In genomic region chr15:88454867-88455810, GRCh38 we compare ENCODE assay signal across 8 cellular contexts. TPM values are rescaled to one million over a fixed set of nuclear protein-coding genes. Genes with fewer than 3 reads are reported as not detected.
DNase-seq lines count a peak whose midpoint lies in the region; ATAC-seq and TF ChIP-seq lines count a peak whose summit lies in the region.

No MANE protein-coding gene starts in this region.

- TF ChIP-seq CTCF in epithelial cell of proximal tubule (conservative IDR thresholded peaks at IDR 0.05; ENCODE audit: low read depth, low read length) (peak; percentile 83), uterus (IDR thresholded peaks at IDR 0.05) (peak; percentile 33 to 60 (median 46))

- no peaks in the 10 kb centered on the region for H3K36me3 ChIP-seq in uterus

- H3K36me3 Mint-ChIP-seq in naive thymus-derived CD8-positive, alpha-beta T cell: peaks cover 0 to 31% (median 7%) of the 10 kb centered on the region in 3 donors

- H3K4me1 ChIP-seq in uterus: no peaks in the 10 kb centered on the region

- H3K4me1 Mint-ChIP-seq in naive thymus-derived CD8-positive, alpha-beta T cell: peaks cover 5 to 15% (median 9%) of the 10 kb centered on the region in 4 donors

- H3K4me3 Mint-ChIP-seq in naive thymus-derived CD8-positive, alpha-beta T cell: no peak overlapping the region

- ATAC-seq in GM19395 (IDR thresholded peaks at IDR 0.05; ENCODE audit: unreplicated experiment) (peak; percentile 95), HG03354 (IDR thresholded peaks at IDR 0.05; ENCODE audit: poor library complexity, severe bottlenecking, unreplicated experiment) (peak; percentile 97)
- ATAC-seq in naive thymus-derived CD8-positive, alpha-beta T cell: peak; percentile 77 to 81

- H3K27ac Mint-ChIP-seq in naive thymus-derived CD8-positive, alpha-beta T cell: peak overlapping the region in 6 of 10 donors; percentile 10 to 83 (median 44)

- POLR2A ChIA-PET in naive thymus-derived CD8-positive, alpha-beta T cell (lab: Charles Lee): interaction anchor here (1.4 to 2.0 kb wide), 2 partner anchors 9 to 12 kb away, joined by 3 to 9 read pairs; partner anchors contain the start of genes MRPL46 and MRPS11

- no peaks in the 10 kb centered on the region for H3K9me3 Mint-ChIP-seq in naive thymus-derived CD8-positive, alpha-beta T cell

- H3K4me3 ChIP-seq in epithelial cell of proximal tubule (ENCODE audit: low read depth, low read length) (no peak overlapping the region), uterus (no peak overlapping the region)

- no peaks in the 10 kb centered on the region for H3K27me3 ChIP-seq in uterus

- TF ChIP-seq POLR2A in uterus (IDR thresholded peaks at IDR 0.05): no peak

- in situ Hi-C loops in Caki2 (cut with HindIII; ENCODE audit: low pct_unique_long_range_greater_than_20kb, low sequenced_read_pairs): no loop called here

- DNase-seq in Caki2 (ENCODE audit: low read depth) (peak; percentile 47), NCI-H226 (peak; percentile 73), epithelial cell of proximal tubule (ENCODE audit: low read depth) (no peak), uterus (peak; percentile 48 to 52)
- DNase-seq in activated CD4-positive, alpha-beta T cell treated with anti-CD3 and anti-CD28 coated beads, Interleukin-2, amount 50 U/mL, for 4 hours: peak; percentile 17 to 22
- peak in 7 of 10 donors; percentile 5 to 23 (median 16) for DNase-seq in naive thymus-derived CD8-positive, alpha-beta T cell

- no peaks in the 10 kb centered on the region for H3K9me3 ChIP-seq in uterus

- H3K27me3 Mint-ChIP-seq in naive thymus-derived CD8-positive, alpha-beta T cell: peaks cover 0 to under 1% (median 0%) of the 10 kb centered on the region in 5 donors

- H3K27ac ChIP-seq in uterus: no peak overlapping the region

- intact Hi-C loops in uterus (cut with DNase I; ENCODE audit: low total_unique reads): no loop called here

RNA-seq across cellular contexts. Expression of gene MRPL46, which starts 12.0 kb away (rescaled TPM):
- 38.5 and 53.3 TPM in 2 replicates for total RNA-seq in Caki2 (2014; rRNA removed; shearing (Covaris generic); ENCODE audit: low replicate concordance)
- total RNA-seq in epithelial cell of proximal tubule: 30.4 and 34.7 TPM in 2 replicates
- 10 to 100 TPM; 30.3 to 32.4 TPM for total RNA-seq in naive thymus-derived CD8-positive, alpha-beta T cell
- polyA plus RNA-seq in naive thymus-derived CD8-positive, alpha-beta T cell: 10 to 100 TPM; 41.6 to 61.6 (median 57.2) TPM
- total RNA-seq in uterus: 10 to 100 TPM; 16.9 to 24.8 (median 21.5) TPM

RNA-seq across cellular contexts. Expression of gene MRPS11, which starts 12.4 kb away (rescaled TPM):
- total RNA-seq in Caki2 (2014; rRNA removed; shearing (Covaris generic); ENCODE audit: low replicate concordance): 70.5 and 85.1 TPM in 2 replicates
- total RNA-seq in epithelial cell of proximal tubule (32.3 and 48.6 TPM in 2 replicates), uterus (10 to 100 TPM in 3 of 4 donors, 1 to 10 TPM in 1; 4.4 to 32.8 (median 18.9) TPM)
- total RNA-seq in naive thymus-derived CD8-positive, alpha-beta T cell: 10 to 100 TPM; 28.6 to 32.0 TPM
- 10 to 100 TPM; 59.0 to 71.8 (median 67.1) TPM for polyA plus RNA-seq in naive thymus-derived CD8-positive, alpha-beta T cell
